In genomic region chr19:34134190-34135032, GRCh38 we compare ENCODE assay signal across 1 cellular context.
A peak's percentile ranks its signal among the peaks of the same experiment; 100 is the strongest.
TF ChIP-seq lines count a peak whose summit lies in the region.

No MANE protein-coding gene starts in this region.

TF ChIP-seq in K562, 482 proteins besides CTCF, POLR2A, EP300 and RAD21 (continued from another document and continues in another):
- TF ChIP-seq ZNF695 (CRISPR knock-in tag; IDR thresholded peaks at IDR 0.05) (no peak), CBX3 (IDR thresholded peaks at IDR 0.05; ENCODE audit: borderline replicate concordance in 1 of 2, low read length in 2 of 2) (0 out of 3 replicates have a peak, but pooled peaks of 1 of the 2 experiments have one; percentile 13), PRMT5 (CRISPR knock-in tag; IDR thresholded peaks at IDR 0.05) (no peak), ZNF133 (CRISPR knock-in tag; IDR thresholded peaks at IDR 0.05) (no peak), CGGBP1 (CRISPR knock-in tag; IDR thresholded peaks at IDR 0.05) (no peak), PPARD (CRISPR knock-in tag; IDR thresholded peaks at IDR 0.05) (no peak), ZBTB1 (CRISPR knock-in tag; IDR thresholded peaks at IDR 0.05; ENCODE audit: borderline replicate concordance, low read depth) (no peak), SNAPC5 (CRISPR knock-in tag; IDR thresholded peaks at IDR 0.05) (no peak), RBM17 (IDR thresholded peaks at IDR 0.05; ENCODE audit: borderline replicate concordance, low read depth, low read length) (no peak), ZEB2 (IDR thresholded peaks at IDR 0.05) (peak; percentile 58; the same call in 1 of the 2 replicates), STAT5B (CRISPR knock-in tag; IDR thresholded peaks at IDR 0.05) (no peak), E4F1 (CRISPR knock-in tag; IDR thresholded peaks at IDR 0.05; ENCODE audit: borderline replicate concordance) (no peak), MEF2A (IDR thresholded peaks at IDR 0.05; ENCODE audit: control insufficient read depth, low read depth, low read length) (no peak), TRIM24 (IDR thresholded peaks at IDR 0.05) (no peak), NCOA6 (IDR thresholded peaks at IDR 0.05) (peak; percentile 24; the same call in 1 of the 2 replicates), HMG20B (CRISPR knock-in tag; IDR thresholded peaks at IDR 0.05) (no peak), PURB (CRISPR knock-in tag; IDR thresholded peaks at IDR 0.05; ENCODE audit: low read depth) (no peak), HDAC8 (tag; IDR thresholded peaks at IDR 0.05) (no peak), TAF9B (IDR thresholded peaks at IDR 0.05; ENCODE audit: partially characterized antibody) (no peak), TGIF2 (CRISPR knock-in tag; IDR thresholded peaks at IDR 0.05) (no peak), ZNF57 (CRISPR knock-in tag; IDR thresholded peaks at IDR 0.05) (no peak), ZBTB26 (CRISPR knock-in tag; IDR thresholded peaks at IDR 0.05) (no peak), CEBPG (CRISPR knock-in tag; IDR thresholded peaks at IDR 0.05) (peak; percentile 70), CEBPG (tag; conservative IDR thresholded peaks at IDR 0.05 in 1 of 2, IDR thresholded peaks at IDR 0.05 in 1 of 2) (peak; percentile 43 to 56; a peak in 3 of 4 replicates), FOXP1 (CRISPR knock-in tag; IDR thresholded peaks at IDR 0.05) (peak; percentile 51; the same call in 1 of the 2 replicates), CCAR2 (IDR thresholded peaks at IDR 0.05; ENCODE audit: low read depth, low read length) (no peak), HBP1 (CRISPR knock-in tag; IDR thresholded peaks at IDR 0.05) (no peak), GATAD2A (IDR thresholded peaks at IDR 0.05) (0 out of 2 replicates have a peak, but pooled peaks have one; percentile 24), ARID3A (IDR thresholded peaks at IDR 0.05; ENCODE audit: borderline replicate concordance, low read depth, low read length) (no peak), PRPF4 (IDR thresholded peaks at IDR 0.05; ENCODE audit: insufficient read depth, low read depth, low read length, poor library complexity, severe bottlenecking) (no peak), E2F8 (IDR thresholded peaks at IDR 0.05; ENCODE audit: low read depth, partially characterized antibody) (no peak), MTF1 (CRISPR knock-in tag; IDR thresholded peaks at IDR 0.05; ENCODE audit: borderline replicate concordance) (no peak), NCOA4 (IDR thresholded peaks at IDR 0.05; ENCODE audit: partially characterized antibody) (no peak), ASH1L (IDR thresholded peaks at IDR 0.05; ENCODE audit: borderline replicate concordance, low read depth, partially characterized antibody) (no peak), NFRKB (IDR thresholded peaks at IDR 0.05; ENCODE audit: low read depth) (no peak), TCFL5 (CRISPR knock-in tag; conservative IDR thresholded peaks at IDR 0.05) (no peak)
- TF ChIP-seq, protein P1, sequence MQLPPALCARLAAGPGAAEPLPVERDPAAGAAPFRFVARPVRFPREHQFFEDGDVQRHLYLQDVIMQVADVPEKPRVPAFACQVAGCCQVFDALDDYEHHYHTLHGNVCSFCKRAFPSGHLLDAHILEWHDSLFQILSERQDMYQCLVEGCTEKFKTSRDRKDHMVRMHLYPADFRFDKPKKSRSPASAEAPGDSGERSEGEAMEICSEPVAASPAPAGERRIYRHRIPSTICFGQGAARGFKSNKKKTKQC (CRISPR knock-in tag; IDR thresholded peaks at IDR 0.05): peak; percentile 92
- TF ChIP-seq, protein P2, sequence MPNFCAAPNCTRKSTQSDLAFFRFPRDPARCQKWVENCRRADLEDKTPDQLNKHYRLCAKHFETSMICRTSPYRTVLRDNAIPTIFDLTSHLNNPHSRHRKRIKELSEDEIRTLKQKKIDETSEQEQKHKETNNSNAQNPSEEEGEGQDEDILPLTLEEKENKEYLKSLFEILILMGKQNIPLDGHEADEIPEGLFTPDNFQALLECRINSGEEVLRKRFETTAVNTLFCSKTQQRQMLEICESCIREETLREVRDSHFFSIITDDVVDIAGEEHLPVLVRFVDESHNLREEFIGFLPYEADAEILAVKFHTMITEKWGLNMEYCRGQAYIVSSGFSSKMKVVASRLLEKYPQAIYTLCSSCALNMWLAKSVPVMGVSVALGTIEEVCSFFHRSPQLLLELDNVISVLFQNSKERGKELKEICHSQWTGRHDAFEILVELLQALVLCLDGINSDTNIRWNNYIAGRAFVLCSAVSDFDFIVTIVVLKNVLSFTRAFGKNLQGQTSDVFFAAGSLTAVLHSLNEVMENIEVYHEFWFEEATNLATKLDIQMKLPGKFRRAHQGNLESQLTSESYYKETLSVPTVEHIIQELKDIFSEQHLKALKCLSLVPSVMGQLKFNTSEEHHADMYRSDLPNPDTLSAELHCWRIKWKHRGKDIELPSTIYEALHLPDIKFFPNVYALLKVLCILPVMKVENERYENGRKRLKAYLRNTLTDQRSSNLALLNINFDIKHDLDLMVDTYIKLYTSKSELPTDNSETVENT (CRISPR knock-in tag; IDR thresholded peaks at IDR 0.05): peak; percentile 48
- TF ChIP-seq, protein P3, sequence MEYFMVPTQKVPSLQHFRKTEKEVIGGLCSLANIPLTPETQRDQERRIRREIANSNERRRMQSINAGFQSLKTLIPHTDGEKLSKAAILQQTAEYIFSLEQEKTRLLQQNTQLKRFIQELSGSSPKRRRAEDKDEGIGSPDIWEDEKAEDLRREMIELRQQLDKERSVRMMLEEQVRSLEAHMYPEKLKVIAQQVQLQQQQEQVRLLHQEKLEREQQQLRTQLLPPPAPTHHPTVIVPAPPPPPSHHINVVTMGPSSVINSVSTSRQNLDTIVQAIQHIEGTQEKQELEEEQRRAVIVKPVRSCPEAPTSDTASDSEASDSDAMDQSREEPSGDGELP (CRISPR knock-in tag; IDR thresholded peaks at IDR 0.05; ENCODE audit: borderline replicate concordance): peak; percentile 44
- TF ChIP-seq, protein P4, sequence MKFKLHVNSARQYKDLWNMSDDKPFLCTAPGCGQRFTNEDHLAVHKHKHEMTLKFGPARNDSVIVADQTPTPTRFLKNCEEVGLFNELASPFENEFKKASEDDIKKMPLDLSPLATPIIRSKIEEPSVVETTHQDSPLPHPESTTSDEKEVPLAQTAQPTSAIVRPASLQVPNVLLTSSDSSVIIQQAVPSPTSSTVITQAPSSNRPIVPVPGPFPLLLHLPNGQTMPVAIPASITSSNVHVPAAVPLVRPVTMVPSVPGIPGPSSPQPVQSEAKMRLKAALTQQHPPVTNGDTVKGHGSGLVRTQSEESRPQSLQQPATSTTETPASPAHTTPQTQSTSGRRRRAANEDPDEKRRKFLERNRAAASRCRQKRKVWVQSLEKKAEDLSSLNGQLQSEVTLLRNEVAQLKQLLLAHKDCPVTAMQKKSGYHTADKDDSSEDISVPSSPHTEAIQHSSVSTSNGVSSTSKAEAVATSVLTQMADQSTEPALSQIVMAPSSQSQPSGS (CRISPR knock-in tag; IDR thresholded peaks at IDR 0.05): no peak
- TF ChIP-seq, protein P5, sequence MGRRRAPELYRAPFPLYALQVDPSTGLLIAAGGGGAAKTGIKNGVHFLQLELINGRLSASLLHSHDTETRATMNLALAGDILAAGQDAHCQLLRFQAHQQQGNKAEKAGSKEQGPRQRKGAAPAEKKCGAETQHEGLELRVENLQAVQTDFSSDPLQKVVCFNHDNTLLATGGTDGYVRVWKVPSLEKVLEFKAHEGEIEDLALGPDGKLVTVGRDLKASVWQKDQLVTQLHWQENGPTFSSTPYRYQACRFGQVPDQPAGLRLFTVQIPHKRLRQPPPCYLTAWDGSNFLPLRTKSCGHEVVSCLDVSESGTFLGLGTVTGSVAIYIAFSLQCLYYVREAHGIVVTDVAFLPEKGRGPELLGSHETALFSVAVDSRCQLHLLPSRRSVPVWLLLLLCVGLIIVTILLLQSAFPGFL (CRISPR knock-in tag; IDR thresholded peaks at IDR 0.05): no peak
- TF ChIP-seq, protein P6, sequence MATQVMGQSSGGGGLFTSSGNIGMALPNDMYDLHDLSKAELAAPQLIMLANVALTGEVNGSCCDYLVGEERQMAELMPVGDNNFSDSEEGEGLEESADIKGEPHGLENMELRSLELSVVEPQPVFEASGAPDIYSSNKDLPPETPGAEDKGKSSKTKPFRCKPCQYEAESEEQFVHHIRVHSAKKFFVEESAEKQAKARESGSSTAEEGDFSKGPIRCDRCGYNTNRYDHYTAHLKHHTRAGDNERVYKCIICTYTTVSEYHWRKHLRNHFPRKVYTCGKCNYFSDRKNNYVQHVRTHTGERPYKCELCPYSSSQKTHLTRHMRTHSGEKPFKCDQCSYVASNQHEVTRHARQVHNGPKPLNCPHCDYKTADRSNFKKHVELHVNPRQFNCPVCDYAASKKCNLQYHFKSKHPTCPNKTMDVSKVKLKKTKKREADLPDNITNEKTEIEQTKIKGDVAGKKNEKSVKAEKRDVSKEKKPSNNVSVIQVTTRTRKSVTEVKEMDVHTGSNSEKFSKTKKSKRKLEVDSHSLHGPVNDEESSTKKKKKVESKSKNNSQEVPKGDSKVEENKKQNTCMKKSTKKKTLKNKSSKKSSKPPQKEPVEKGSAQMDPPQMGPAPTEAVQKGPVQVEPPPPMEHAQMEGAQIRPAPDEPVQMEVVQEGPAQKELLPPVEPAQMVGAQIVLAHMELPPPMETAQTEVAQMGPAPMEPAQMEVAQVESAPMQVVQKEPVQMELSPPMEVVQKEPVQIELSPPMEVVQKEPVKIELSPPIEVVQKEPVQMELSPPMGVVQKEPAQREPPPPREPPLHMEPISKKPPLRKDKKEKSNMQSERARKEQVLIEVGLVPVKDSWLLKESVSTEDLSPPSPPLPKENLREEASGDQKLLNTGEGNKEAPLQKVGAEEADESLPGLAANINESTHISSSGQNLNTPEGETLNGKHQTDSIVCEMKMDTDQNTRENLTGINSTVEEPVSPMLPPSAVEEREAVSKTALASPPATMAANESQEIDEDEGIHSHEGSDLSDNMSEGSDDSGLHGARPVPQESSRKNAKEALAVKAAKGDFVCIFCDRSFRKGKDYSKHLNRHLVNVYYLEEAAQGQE (CRISPR knock-in tag; IDR thresholded peaks at IDR 0.05; ENCODE audit: low read depth): 0 out of 2 replicates have a peak, but pooled peaks have one; percentile 33
